Comparison of ENCODE assay signal across 13 cellular contexts in genomic region chr11:29634248-29634647, GRCh38.
DNase-seq lines count a peak whose midpoint lies in the region; ATAC-seq and TF ChIP-seq lines count a peak whose summit lies in the region.
"Had no signal": no experiment of that assay in that cellular context is flagged by ENCODE, and none has a peak within 500 bp of the region (broad histone marks: within the 10 kb centered on the region; RNA-seq: fewer than 3 reads in every experiment).

No MANE protein-coding gene starts in this region.

- H3K27ac ChIP-seq in brain microvascular endothelial cell (no peak overlapping the region), aorta (ENCODE audit: low read depth in 1 of 2, low read length in 2 of 2) (no peak overlapping the region)
- no peak overlapping the region for H3K27ac ChIP-seq in effector memory CD4-positive, alpha-beta T cell (ENCODE audit: insufficient read depth, low read length, poor library complexity, severe bottlenecking)
- H3K27ac ChIP-seq: gastroesophageal sphincter had no signal

- H3K27me3 ChIP-seq in brain microvascular endothelial cell (replicated peaks) (no peaks in the 10 kb centered on the region), aorta (ENCODE audit: control insufficient read depth in 1 of 2, insufficient read depth in 2 of 2, low read length in 1 of 2) (no peaks in the 10 kb centered on the region)
- no peaks in the 10 kb centered on the region for H3K27me3 ChIP-seq in effector memory CD4-positive, alpha-beta T cell (replicated peaks; ENCODE audit: control insufficient read depth, insufficient read depth, low read length, poor library complexity, severe bottlenecking)
- H3K27me3 ChIP-seq: gastroesophageal sphincter had no signal

- no peaks in the 10 kb centered on the region for H3K9me3 ChIP-seq in effector memory CD4-positive, alpha-beta T cell (ENCODE audit: control insufficient read depth, low read length)
- no peaks in the 10 kb centered on the region for H3K9me3 ChIP-seq in aorta (ENCODE audit: control insufficient read depth, low read length)
- H3K9me3 ChIP-seq: gastroesophageal sphincter had no signal

- TF ChIP-seq EP300 in Ishikawa (IDR thresholded peaks at IDR 0.05; ENCODE audit: borderline replicate concordance), result no peak

- peak; percentile 45 for TF ChIP-seq CTCF in AG10803 (conservative IDR thresholded peaks at IDR 0.05; ENCODE audit: low read length)
- peak; percentile 58 for TF ChIP-seq CTCF in brain microvascular endothelial cell (IDR thresholded peaks at IDR 0.05; ENCODE audit: low read depth, low read length, missing control alignments)

- in situ Hi-C loops in brain microvascular endothelial cell (cut with HindIII; ENCODE audit: low pct_ligation_motif_present, low sequenced_read_pairs), result no loop called here

- intact Hi-C loops in aorta (cut with DNase I), result no loop called here

- H3K36me3 ChIP-seq in brain microvascular endothelial cell (replicated peaks) (no peaks in the 10 kb centered on the region), aorta (ENCODE audit: control insufficient read depth in 1 of 2, insufficient read depth in 2 of 2, low read length in 1 of 2) (no peaks in the 10 kb centered on the region)
- no peaks in the 10 kb centered on the region for H3K36me3 ChIP-seq in effector memory CD4-positive, alpha-beta T cell (ENCODE audit: control insufficient read depth, insufficient read depth, low read length)
- H3K36me3 ChIP-seq: gastroesophageal sphincter had no signal

- TF ChIP-seq RAD21 in Ishikawa (IDR thresholded peaks at IDR 0.05; ENCODE audit: low read depth), result peak; percentile 13; the same call in 1 of the 2 replicates

- no peak for ATAC-seq in HG02870 (IDR thresholded peaks at IDR 0.05; ENCODE audit: unreplicated experiment)
- no peak for ATAC-seq in HG02970 (IDR thresholded peaks at IDR 0.05; ENCODE audit: low FRiP score, unreplicated experiment)
- ATAC-seq in aorta (ENCODE audit: low FRiP score), result no peak
- ATAC-seq: gastroesophageal sphincter; stimulated activated naive CD8-positive, alpha-beta T cell treated with anti-CD3 and anti-CD28 coated beads, Interleukin-15, Interleukin-2, amounts not matched to agents 100 U/mL and 50 U/mL, for 24 hours had no signal

- no peaks in the 10 kb centered on the region for H3K4me1 ChIP-seq in effector memory CD4-positive, alpha-beta T cell (ENCODE audit: control insufficient read depth, insufficient read depth, low read length, poor library complexity, severe bottlenecking)
- no peaks in the 10 kb centered on the region for H3K4me1 ChIP-seq in aorta (ENCODE audit: control insufficient read depth in 1 of 2, insufficient read depth in 2 of 2, low read length in 2 of 2)
- H3K4me1 ChIP-seq: gastroesophageal sphincter had no signal

- no peak overlapping the region for H3K4me3 ChIP-seq in AG10803 (ENCODE audit: low read length)
- no peak overlapping the region for H3K4me3 ChIP-seq in brain microvascular endothelial cell (ENCODE audit: low read depth, low read length)
- H3K4me3 ChIP-seq in effector memory CD4-positive, alpha-beta T cell (ENCODE audit: insufficient read depth, low read depth, low read length, poor library complexity, severe bottlenecking), result no peak overlapping the region
- no peak overlapping the region for H3K4me3 ChIP-seq in aorta (ENCODE audit: low read length in 2 of 2)
- H3K4me3 ChIP-seq: gastroesophageal sphincter had no signal

- DNase-seq in AG10803 (ENCODE audit: low read depth) (peak; percentile 22), brain microvascular endothelial cell (no peak), iris pigment epithelial cell (ENCODE audit: low read depth) (peak; percentile 18), aorta (no peak)
- DNase-seq in effector memory CD4-positive, alpha-beta T cell, result no peak
- DNase-seq: CD4-positive, CD25-positive, alpha-beta regulatory T cell; cortex of kidney; kidney glomerular epithelial cell; stimulated activated naive CD8-positive, alpha-beta T cell treated with anti-CD3 and anti-CD28 coated beads, Interleukin-15, Interleukin-2, amounts not matched to agents 100 U/mL and 50 U/mL, for 24 hours had no signal

TF ChIP-seq in Ishikawa, 13 proteins besides CTCF, POLR2A, EP300 and RAD21:
- TF ChIP-seq EGR1 (IDR thresholded peaks at IDR 0.05) (no peak), CREB1 (IDR thresholded peaks at IDR 0.05; ENCODE audit: low read depth) (no peak), CEBPB (IDR thresholded peaks at IDR 0.05) (no peak), FOXM1 (IDR thresholded peaks at IDR 0.05; ENCODE audit: borderline replicate concordance, low read depth) (no peak), REST (IDR thresholded peaks at IDR 0.05; ENCODE audit: low read depth) (no peak), MAX (IDR thresholded peaks at IDR 0.05) (no peak), TCF12 (IDR thresholded peaks at IDR 0.05; ENCODE audit: low read depth) (no peak), TAF1 (IDR thresholded peaks at IDR 0.05; ENCODE audit: low read depth) (no peak)
- TF ChIP-seq, protein P1, sequence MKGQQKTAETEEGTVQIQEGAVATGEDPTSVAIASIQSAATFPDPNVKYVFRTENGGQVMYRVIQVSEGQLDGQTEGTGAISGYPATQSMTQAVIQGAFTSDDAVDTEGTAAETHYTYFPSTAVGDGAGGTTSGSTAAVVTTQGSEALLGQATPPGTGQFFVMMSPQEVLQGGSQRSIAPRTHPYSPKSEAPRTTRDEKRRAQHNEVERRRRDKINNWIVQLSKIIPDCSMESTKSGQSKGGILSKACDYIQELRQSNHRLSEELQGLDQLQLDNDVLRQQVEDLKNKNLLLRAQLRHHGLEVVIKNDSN (IDR thresholded peaks at IDR 0.05), result no peak

Comparison
In these comparisons a context has a peak if more than half of its experiments do, and no peak if none do; other contexts are left out.
1. DNase-seq: peak in AG10803 (single experiment) and iris pigment epithelial cell (single experiment); none in brain microvascular endothelial cell (single experiment), effector memory CD4-positive, alpha-beta T cell (0 of 3) and aorta (0 of 2).